17 cellular contexts compared by ENCODE assay signal in the genomic region with DNA sequence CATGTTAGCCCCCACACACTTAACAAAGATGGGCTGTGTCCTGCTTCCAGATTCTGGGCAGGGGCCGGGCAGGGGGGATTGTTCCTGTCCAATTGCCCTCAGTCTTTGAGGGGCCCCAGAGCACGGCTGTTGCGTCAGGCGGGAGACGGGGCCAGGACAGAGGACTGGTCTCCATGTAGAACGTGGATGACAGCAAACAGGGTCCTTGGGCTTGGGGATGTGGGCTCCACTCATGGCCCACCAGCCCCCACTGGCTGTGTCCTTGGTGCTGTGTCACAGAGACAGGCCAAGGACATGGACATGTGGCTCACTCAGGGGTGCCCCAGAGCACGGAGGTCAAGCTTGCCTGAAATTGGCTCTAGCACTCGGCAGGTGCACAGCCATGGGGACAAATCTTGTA. TPM values are rescaled to one million over a fixed set of nuclear protein-coding genes. Genes with fewer than 3 reads are reported as not detected.
DNase-seq lines count a peak whose midpoint lies in the region; ATAC-seq and TF ChIP-seq lines count a peak whose summit lies in the region.
"Had no signal": no experiment of that assay in that cellular context is flagged by ENCODE, and none has a peak within 500 bp of the region (broad histone marks: within the 10 kb centered on the region; RNA-seq: fewer than 3 reads in every experiment).

No MANE protein-coding gene starts in this region.

- TF ChIP-seq EP300 in tibial nerve (IDR thresholded peaks at IDR 0.05): peak in 1 of 2 donors; percentile 45

- in situ Hi-C loops in IMR-90 (cut with MboI; ENCODE audit: low sequenced_read_pairs): no loop called here

- peaks cover 12% of the 10 kb centered on the region; the same call in 1 of the 2 replicates for H4K20me1 ChIP-seq in IMR-90 (ENCODE audit: insufficient read depth, low read length)

- H2BK20ac ChIP-seq in IMR-90 (ENCODE audit: low read depth, low read length): no peak overlapping the region

- CTCF ChIA-PET in IMR-90 (lab: Yijun Ruan, JAX): no interaction called here

- no peak overlapping the region for H3K18ac ChIP-seq in IMR-90 (ENCODE audit: low read depth, low read length)

- 89% methylated on average over 5 of the region's 8 CpGs; no CpG with 5 or more reads in 1 of the 2 experiments for WGBS in IMR-90 (ENCODE audit: extremely low coverage in 2 of 2, insufficient read length in 1 of 2), 2 experiments
- WGBS in right cardiac atrium: 87% methylated on average over 8 of the region's 8 CpGs
- WGBS in tibial nerve, 2 donors: 39 to 67% methylated on average over 2 to 5 of the region's 8 CpGs

- H3K9me1 ChIP-seq in IMR-90 (ENCODE audit: insufficient read depth, low read length): peaks cover 10% of the 10 kb centered on the region; the same call in 1 of the 2 replicates

- H3K4me3 ChIP-seq in IMR-90 (ENCODE audit: insufficient read depth, low read depth, low read length) (no peak overlapping the region), dorsolateral prefrontal cortex (peak overlapping the region in 1 of 59 donors; percentile 15), right cardiac atrium (ENCODE audit: low read length) (no peak overlapping the region), tibial nerve (no peak overlapping the region)

- H4K5ac ChIP-seq in IMR-90 (ENCODE audit: low read depth, low read length): no peak overlapping the region

- H3K79me1 ChIP-seq in IMR-90 (ENCODE audit: low read depth in 1 of 2, low read length in 2 of 2): peaks cover 0 to 12% of the 10 kb centered on the region in 2 experiments; a peak in 2 of 4 replicates

- H3K4me1 ChIP-seq in IMR-90 (ENCODE audit: control insufficient read depth, insufficient read depth, low read length) (no peaks in the 10 kb centered on the region), right cardiac atrium (ENCODE audit: control insufficient read depth, insufficient read depth, low read length) (no peaks in the 10 kb centered on the region), tibial nerve (peaks cover 0 to 34% (median 4%) of the 10 kb centered on the region in 4 donors)
- H3K4me1 ChIP-seq: Caco-2 had no signal

- DNase-seq in IMR-90: no peak
- no peak for DNase-seq in dorsolateral prefrontal cortex
- DNase-seq in right cardiac atrium: peak in 1 of 3 donors; percentile 26
- no peak for DNase-seq in tibial nerve (ENCODE audit: low spot score in 2 of 2)
- no peak for DNase-seq in activated CD8-positive, alpha-beta memory T cell treated with anti-CD3 and anti-CD28 coated beads, Interleukin-2, amount 50 U/mL, for 4 hours
- DNase-seq: ACHN, AML-193, Caco-2, EL, NCI-H1436 treated with DMSO at 0.1 percent for 48 hours, NCI-H2081 treated with DMSO at 0.1 percent for 48 hours, NCI-H510A, NCI-H82, PC-3 had no signal

- dilution Hi-C loops in IMR-90 (cut with HindIII; ENCODE audit: low sequenced_read_pairs, unreplicated experiment): no loop called here

- no peak overlapping the region for H2AK9ac ChIP-seq in IMR-90 (replicated peaks; ENCODE audit: low read depth, low read length, poor library complexity)

- no peak overlapping the region for H2BK5ac ChIP-seq in IMR-90 (ENCODE audit: low read depth, low read length, poor library complexity, severe bottlenecking)

- H4K91ac ChIP-seq in IMR-90 (ENCODE audit: insufficient read depth, low read depth, low read length): no peak overlapping the region

- intact Hi-C loops in IMR-90 (cut with micrococcal nuclease) (no loop called here), dorsolateral prefrontal cortex (cut with DNase I) (no loop called here), right cardiac atrium (cut with DNase I) (no loop called here)

- no peak for ATAC-seq in IMR-90 (ENCODE audit: low read depth)
- ATAC-seq in right cardiac atrium: peak; percentile 28 to 33
- no peak for ATAC-seq in esophagus mucosa
- no peak for ATAC-seq in HG03135 (IDR thresholded peaks at IDR 0.05; ENCODE audit: unreplicated experiment)
- ATAC-seq: PC-3 had no signal

- no peak overlapping the region for H3K56ac ChIP-seq in IMR-90 (ENCODE audit: extremely low read depth, insufficient read depth, low read length)

- H2AK5ac ChIP-seq in IMR-90 (ENCODE audit: low read depth, low read length): no peak overlapping the region

- no peak overlapping the region for H2BK15ac ChIP-seq in IMR-90 (ENCODE audit: low read depth, low read length)

- POLR2A ChIA-PET in IMR-90 (lab: Charles Lee; ENCODE audit: unreplicated experiment): no interaction called here

- H3K23ac ChIP-seq in IMR-90 (ENCODE audit: low read depth, low read length): no peak overlapping the region

- no peak overlapping the region for H3K14ac ChIP-seq in IMR-90 (replicated peaks; ENCODE audit: low read depth, low read length)

- no peak overlapping the region for H3K27ac ChIP-seq in IMR-90 (ENCODE audit: insufficient read depth, low read length)
- H3K27ac ChIP-seq in dorsolateral prefrontal cortex: peak overlapping the region in 35 of 59 donors; percentile 0 to 74 (median 43)
- peak overlapping the region; percentile 71 for H3K27ac ChIP-seq in right cardiac atrium (ENCODE audit: low read length)
- H3K27ac ChIP-seq in tibial nerve: peak overlapping the region in 3 of 4 donors; percentile 11 to 68 (median 59)
- H3K27ac ChIP-seq: KMS-11 had no signal

- H3K27me3 ChIP-seq in IMR-90 (ENCODE audit: control insufficient read depth, insufficient read depth, low read length): no peaks in the 10 kb centered on the region
- H3K27me3 ChIP-seq in dorsolateral prefrontal cortex: no peaks in the 10 kb centered on the region
- no peaks in the 10 kb centered on the region for H3K27me3 ChIP-seq in right cardiac atrium (ENCODE audit: control insufficient read depth, insufficient read depth)
- no peaks in the 10 kb centered on the region for H3K27me3 ChIP-seq in tibial nerve

- H3K36me3 ChIP-seq in IMR-90 (ENCODE audit: control insufficient read depth, insufficient read depth, low read length) (peaks cover 53% of the 10 kb centered on the region), tibial nerve (peaks cover 0 to 70% (median 3%) of the 10 kb centered on the region in 3 donors)

- H4K8ac ChIP-seq in IMR-90 (ENCODE audit: low read depth in 2 of 2, low read length in 2 of 2): no peak overlapping the region

- H2AFZ ChIP-seq in IMR-90 (replicated peaks; ENCODE audit: low read length, poor library complexity): peak overlapping the region; percentile 41

- TF ChIP-seq CTCF in IMR-90 (conservative IDR thresholded peaks at IDR 0.05; ENCODE audit: low read depth, low read length) (no peak), dorsolateral prefrontal cortex (IDR thresholded peaks at IDR 0.05 in 54 of 56, conservative IDR thresholded peaks at IDR 0.05 in 2 of 56; ENCODE audit: low read depth in 1 of 56, partially characterized antibody in 56 of 56) (no peak), tibial nerve (IDR thresholded peaks at IDR 0.05) (no peak)

- no peak for TF ChIP-seq RAD21 in IMR-90 (IDR thresholded peaks at IDR 0.05; ENCODE audit: low read length)

- TF ChIP-seq POLR2A in IMR-90 (IDR thresholded peaks at IDR 0.05; ENCODE audit: low read depth, low read length) (no peak), tibial nerve (IDR thresholded peaks at IDR 0.05) (no peak)

- no peaks in the 10 kb centered on the region for H3K9me3 ChIP-seq in IMR-90 (ENCODE audit: control insufficient read depth, insufficient read depth, low read length)
- no peaks in the 10 kb centered on the region for H3K9me3 ChIP-seq in right cardiac atrium (ENCODE audit: control insufficient read depth, low read length)
- no peaks in the 10 kb centered on the region for H3K9me3 ChIP-seq in tibial nerve
- H3K9me3 ChIP-seq: Caco-2 had no signal

- no peak overlapping the region for H2BK120ac ChIP-seq in IMR-90 (ENCODE audit: low read depth, low read length)

- no peak overlapping the region for H3K4me2 ChIP-seq in IMR-90 (ENCODE audit: low read depth, low read length)
- H3K4me2 ChIP-seq: KMS-11 had no signal

- no peak overlapping the region for H3K4ac ChIP-seq in IMR-90 (ENCODE audit: low read depth, low read length)

- no TSS peak for BruUV-seq in IMR-90 (replicated peaks; lab: Mats Ljungman, UMichigan)

- H3K9ac ChIP-seq in IMR-90 (ENCODE audit: low read depth, low read length): no peak overlapping the region
- H3K9ac ChIP-seq: KMS-11 had no signal

RNA-seq across cellular contexts. Expression of a gene that starts 14.3 kb away (rescaled TPM):
- total RNA-seq in IMR-90 (2012; rRNA removed): 31.9 and 33.3 TPM in 2 replicates
- polyA plus RNA-seq in IMR-90 (2012; rRNA removed): 88.4 and 98.4 TPM in 2 replicates
- 45.4 and 87.9 TPM in 2 replicates for polyA plus RNA-seq in IMR-90 (2012; cell fraction: cytosol; rRNA removed)
- 69.4 and 94.9 TPM in 2 replicates for polyA plus RNA-seq in IMR-90 (2012; cell fraction: nucleus; rRNA removed; ENCODE audit: low replicate concordance)
- 100 to 1,000 TPM in 112 of 120 experiments, 10 to 100 TPM in 8; 72.8 to 347 (median 162) TPM for total RNA-seq in dorsolateral prefrontal cortex
- 10 to 100 TPM; 16.4 to 38.1 (median 31.1) TPM for total RNA-seq in right cardiac atrium
- 30.6 TPM for polyA plus RNA-seq in right cardiac atrium
- 10 to 100 TPM; 17.4 to 59.2 (median 32.7) TPM for total RNA-seq in tibial nerve
- 43.3 TPM for total RNA-seq in esophagus mucosa

RNA-seq across cellular contexts. Expression of a gene that starts 25.6 kb away (rescaled TPM):
- total RNA-seq in IMR-90 (2012; rRNA removed) (16.3 and 16.9 TPM in 2 replicates), dorsolateral prefrontal cortex (100 to 1,000 TPM in 23 of 120 experiments, 10 to 100 TPM in 97; 47.3 to 195 (median 80.7) TPM), right cardiac atrium (10 to 100 TPM; 41.3 to 45.7 (median 43.3) TPM), tibial nerve (10 to 100 TPM; 33.7 to 61.6 (median 47.0) TPM), esophagus mucosa (7.5 TPM)
- polyA plus RNA-seq in IMR-90 (2012; rRNA removed) (17.6 and 18.4 TPM in 2 replicates), right cardiac atrium (27.6 TPM)
- 15.8 and 19.2 TPM in 2 replicates for polyA plus RNA-seq in IMR-90 (2012; cell fraction: cytosol; rRNA removed)
- polyA plus RNA-seq in IMR-90 (2012; cell fraction: nucleus; rRNA removed; ENCODE audit: low replicate concordance): 29.9 and 31.1 TPM in 2 replicates

RNA-seq across cellular contexts. Expression of a gene that starts 48.9 kb away (rescaled TPM):
- total RNA-seq in IMR-90 (2012; rRNA removed): 38.0 and 54.5 TPM in 2 replicates
- 110 and 147 TPM in 2 replicates for polyA plus RNA-seq in IMR-90 (2012; rRNA removed)
- 34.0 and 101 TPM in 2 replicates for polyA plus RNA-seq in IMR-90 (2012; cell fraction: cytosol; rRNA removed)
- 556 and 1,224 TPM in 2 replicates for polyA plus RNA-seq in IMR-90 (2012; cell fraction: nucleus; rRNA removed; ENCODE audit: low replicate concordance)
- total RNA-seq in dorsolateral prefrontal cortex: 100 to 1,000 TPM in 31 of 120 experiments, 10 to 100 TPM in 89; 52.0 to 134 (median 87.6) TPM
- total RNA-seq in right cardiac atrium: 10 to 100 TPM; 37.5 to 50.1 (median 42.5) TPM
- 43.1 TPM for polyA plus RNA-seq in right cardiac atrium
- 100 to 1,000 TPM; 135 to 327 (median 205) TPM for total RNA-seq in tibial nerve
- 3.0 TPM for total RNA-seq in esophagus mucosa

RNA-seq across cellular contexts. Expression of a gene that starts 49.7 kb away (rescaled TPM):
- total RNA-seq in IMR-90 (2012; rRNA removed): 41.9 and 43.9 TPM in 2 replicates
- 21.3 and 23.0 TPM in 2 replicates for polyA plus RNA-seq in IMR-90 (2012; rRNA removed)
- polyA plus RNA-seq in IMR-90 (2012; cell fraction: cytosol; rRNA removed): 15.5 and 18.0 TPM in 2 replicates
- polyA plus RNA-seq in IMR-90 (2012; cell fraction: nucleus; rRNA removed; ENCODE audit: low replicate concordance): 6.4 and 7.0 TPM in 2 replicates
- total RNA-seq in dorsolateral prefrontal cortex: 10 to 100 TPM in 100 of 120 experiments, 1 to 10 TPM in 20; 4.7 to 24.3 (median 13.8) TPM
- 1 to 10 TPM; 4.6 to 5.4 (median 5.1) TPM for total RNA-seq in right cardiac atrium
- polyA plus RNA-seq in right cardiac atrium: 4.6 TPM
- total RNA-seq in tibial nerve: 10 to 100 TPM in 1 of 4 donors, 1 to 10 TPM in 3; 4.5 to 11.0 (median 4.6) TPM
- 18.7 TPM for total RNA-seq in esophagus mucosa

RNA-seq across cellular contexts. Expression of a gene that starts 50.0 kb away (rescaled TPM):
- 70.0 and 107 TPM in 2 replicates for total RNA-seq in IMR-90 (2012; rRNA removed)
- 280 and 290 TPM in 2 replicates for polyA plus RNA-seq in IMR-90 (2012; rRNA removed)
- polyA plus RNA-seq in IMR-90 (2012; cell fraction: cytosol; rRNA removed): 196 and 200 TPM in 2 replicates
- polyA plus RNA-seq in IMR-90 (2012; cell fraction: nucleus; rRNA removed; ENCODE audit: low replicate concordance): 40.4 and 104 TPM in 2 replicates
- 100 to 1,000 TPM in 1 of 120 experiments, 10 to 100 TPM in 119; 40.6 to 123 (median 65.5) TPM for total RNA-seq in dorsolateral prefrontal cortex
- 100 to 1,000 TPM; 107 to 113 (median 111) TPM for total RNA-seq in right cardiac atrium
- 170 TPM for polyA plus RNA-seq in right cardiac atrium
- 10 to 100 TPM; 21.9 to 56.7 (median 45.2) TPM for total RNA-seq in tibial nerve
- total RNA-seq in esophagus mucosa: 90.9 TPM

Comparison
In these comparisons a context has a peak if more than half of its experiments do, and no peak if none do; other contexts are left out.
1. ATAC-seq: peak in right cardiac atrium (2 of 2); none in IMR-90 (single experiment), esophagus mucosa (single experiment) and HG03135 (single experiment).